ENCODE assay signal across 15 cellular contexts in the genomic region with DNA sequence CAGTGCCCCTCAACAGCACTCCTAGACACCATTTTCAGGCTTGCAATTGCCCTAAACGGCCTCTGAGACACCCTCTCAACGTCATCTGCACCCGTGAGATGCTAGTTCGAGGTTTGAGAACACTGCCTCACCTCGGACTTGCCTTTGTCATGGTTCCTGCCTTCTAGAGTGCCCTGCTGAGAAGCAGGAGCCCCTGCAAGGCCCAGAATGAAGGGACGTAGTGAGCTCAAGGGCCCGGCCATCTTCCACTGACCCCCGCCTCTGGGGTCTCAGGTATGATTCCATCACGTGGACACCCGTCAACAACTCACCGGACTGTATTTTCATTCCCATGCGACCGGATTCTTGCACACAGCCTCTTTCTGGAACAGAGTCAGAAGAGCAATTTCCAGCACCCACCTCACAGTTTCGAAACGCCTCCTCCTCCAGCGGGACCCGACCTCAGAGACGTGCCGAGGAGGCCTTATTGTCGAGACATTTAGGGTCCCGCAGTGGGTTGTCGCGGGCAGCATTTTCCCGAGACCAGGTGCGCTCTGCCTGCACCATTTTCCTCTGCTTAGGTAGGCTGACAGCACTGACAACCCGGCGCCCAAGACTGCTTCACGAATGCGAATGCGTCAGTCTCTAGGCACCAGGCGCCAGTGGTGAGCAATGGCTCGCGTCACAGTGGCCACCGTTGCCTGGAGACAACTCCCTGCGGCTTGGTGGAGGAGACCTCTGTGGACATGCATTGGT.
DNase-seq lines count a peak whose midpoint lies in the region; ATAC-seq and TF ChIP-seq lines count a peak whose summit lies in the region.
"Had no signal": no experiment of that assay in that cellular context is flagged by ENCODE, and none has a peak within 500 bp of the region (broad histone marks: within the 10 kb centered on the region; RNA-seq: fewer than 3 reads in every experiment).

No MANE protein-coding gene starts in this region.

- H3K9me3 ChIP-seq in right atrium auricular region (peaks cover 0 to 1% of the 10 kb centered on the region in 2 donors), SK-N-SH (no peaks in the 10 kb centered on the region), neuronal stem cell (replicated peaks in 1 of 2; ENCODE audit: control insufficient read depth in 2 of 2, insufficient read depth in 1 of 2, low read depth in 1 of 2, low read length in 2 of 2) (peaks cover 0 to 29% of the 10 kb centered on the region in 2 donors)

- no peak overlapping the region for H4K8ac ChIP-seq in neuronal stem cell (ENCODE audit: low read depth, low read length)

- ATAC-seq in Right ventricle myocardium superior (ENCODE audit: poor library complexity) (no peak), HG02840 (IDR thresholded peaks at IDR 0.05; ENCODE audit: low FRiP score, unreplicated experiment) (no peak)
- no peak for ATAC-seq in activated CD8-positive, alpha-beta memory T cell treated with anti-CD3 and anti-CD28 coated beads, Interleukin-2, amount 10 ng/mL, durations not matched to agents 7 days and 5 days
- ATAC-seq: HepG2 had no signal

- no peak overlapping the region for H2BK12ac ChIP-seq in neuronal stem cell (ENCODE audit: low read length)

- no peak overlapping the region for H2AK5ac ChIP-seq in neuronal stem cell (ENCODE audit: low read depth, low read length)

- H3K4me1 ChIP-seq in right atrium auricular region, result no peaks in the 10 kb centered on the region
- H3K4me1 ChIP-seq in SK-N-SH (ENCODE audit: control insufficient read depth in 1 of 2, insufficient read depth in 2 of 2, low read depth in 1 of 2, low read length in 1 of 2), result peaks cover 0 to 3% of the 10 kb centered on the region in 2 experiments; a peak in 1 of 4 replicates
- no peaks in the 10 kb centered on the region for H3K4me1 ChIP-seq in neuronal stem cell (ENCODE audit: control insufficient read depth in 2 of 2, insufficient read depth in 1 of 2, low read depth in 1 of 2, low read length in 2 of 2)
- H3K4me1 ChIP-seq: BLaER1 treated with 17β-estradiol and CSF1 and Interleukin-3, amounts not matched to agents 10 nM and 100 nM had no signal

- H2BK15ac ChIP-seq in neuronal stem cell (ENCODE audit: low read length), result no peak overlapping the region

- no peaks in the 10 kb centered on the region for H3K79me1 ChIP-seq in neuronal stem cell (ENCODE audit: low read depth, low read length)

- CTCF ChIA-PET in SK-N-SH (lab: Yijun Ruan, JAX), result interaction anchor here (1.0 to 2.8 kb wide), 3 partner anchors 7 to 28 kb away, joined by 3 to 25 read pairs (median 4); no protein-coding TSS in a partner anchor
- CTCF ChIA-PET in activated CD8-positive, alpha-beta memory T cell treated with anti-CD3 and anti-CD28 coated beads, Interleukin-2, amount 10 ng/mL, durations not matched to agents 7 days and 5 days (lab: Charles Lee), result no interaction called here

- no peak overlapping the region for H4K91ac ChIP-seq in neuronal stem cell (ENCODE audit: low read depth, low read length, poor library complexity)

- intact Hi-C loops in Right ventricle myocardium superior (cut with DNase I), result no loop called here

- no peaks in the 10 kb centered on the region for H3K27me3 ChIP-seq in right atrium auricular region
- H3K27me3 ChIP-seq in SK-N-SH (ENCODE audit: insufficient read depth), result no peaks in the 10 kb centered on the region
- H3K27me3 ChIP-seq in neuronal stem cell (ENCODE audit: control insufficient read depth in 3 of 3, insufficient read depth in 3 of 3, low read depth in 1 of 3, low read length in 3 of 3), result no peaks in the 10 kb centered on the region
- H3K27me3 ChIP-seq: BLaER1 treated with 17β-estradiol and CSF1 and Interleukin-3, amounts not matched to agents 10 nM and 100 nM had no signal

- H4K20me1 ChIP-seq in SK-N-SH (ENCODE audit: insufficient read depth), result no peaks in the 10 kb centered on the region
- H4K20me1 ChIP-seq: BLaER1 treated with 17β-estradiol and CSF1 and Interleukin-3, amounts not matched to agents 10 nM and 100 nM had no signal

- H3K27ac ChIP-seq in right atrium auricular region, result no peak overlapping the region
- H3K27ac ChIP-seq in SK-N-SH (ENCODE audit: low read depth in 2 of 2, low read length in 1 of 2), result no peak overlapping the region
- H3K27ac ChIP-seq in neuronal stem cell (replicated peaks; ENCODE audit: low read length), result no peak overlapping the region
- H3K27ac ChIP-seq: BLaER1 treated with 17β-estradiol and CSF1 and Interleukin-3, amounts not matched to agents 10 nM and 100 nM had no signal

- H3K27ac Mint-ChIP-seq in activated CD8-positive, alpha-beta memory T cell treated with anti-CD3 and anti-CD28 coated beads, Interleukin-2, amount 10 ng/mL, durations not matched to agents 7 days and 5 days, result no peak overlapping the region
- H3K27ac Mint-ChIP-seq: CD4-positive, CD25-positive, alpha-beta regulatory T cell; H9 had no signal

- H3K4me1 Mint-ChIP-seq in activated CD8-positive, alpha-beta memory T cell treated with anti-CD3 and anti-CD28 coated beads, Interleukin-2, amount 10 ng/mL, durations not matched to agents 7 days and 5 days, result no peaks in the 10 kb centered on the region
- H3K4me1 Mint-ChIP-seq: CD4-positive, CD25-positive, alpha-beta regulatory T cell; H9 had no signal

- H2BK5ac ChIP-seq in neuronal stem cell (ENCODE audit: low read length), result no peak overlapping the region

- H3K4me2 ChIP-seq in SK-N-SH (peak overlapping the region; percentile 68), neuronal stem cell (ENCODE audit: insufficient read depth, low read length, poor library complexity, severe bottlenecking) (no peak overlapping the region)
- H3K4me2 ChIP-seq: BLaER1 treated with 17β-estradiol and CSF1 and Interleukin-3, amounts not matched to agents 10 nM and 100 nM had no signal

- no peaks in the 10 kb centered on the region for H3K27me3 Mint-ChIP-seq in activated CD8-positive, alpha-beta memory T cell treated with anti-CD3 and anti-CD28 coated beads, Interleukin-2, amount 10 ng/mL, durations not matched to agents 7 days and 5 days
- H3K27me3 Mint-ChIP-seq: CD4-positive, CD25-positive, alpha-beta regulatory T cell had no signal

- H2AFZ ChIP-seq in SK-N-SH (ENCODE audit: low read depth) (peak overlapping the region; percentile 59; the same call in 1 of the 2 replicates), neuronal stem cell (ENCODE audit: low read length) (no peak overlapping the region)

- POLR2A ChIA-PET in SK-N-SH (lab: Yijun Ruan, JAX), result no interaction called here

- no peak overlapping the region for H3K9ac ChIP-seq in SK-N-SH
- no peak overlapping the region for H3K9ac ChIP-seq in neuronal stem cell (ENCODE audit: low read depth, low read length, poor library complexity)
- H3K9ac ChIP-seq: BLaER1 treated with 17β-estradiol and CSF1 and Interleukin-3, amounts not matched to agents 10 nM and 100 nM had no signal

- no peaks in the 10 kb centered on the region for H3K9me2 ChIP-seq in SK-N-SH

- no peak for TF ChIP-seq EP300 in SK-N-SH (IDR thresholded peaks at IDR 0.05; ENCODE audit: borderline replicate concordance in 1 of 2, low read depth in 1 of 2, low read length in 1 of 2)

- H3K14ac ChIP-seq in neuronal stem cell (ENCODE audit: low read length), result no peak overlapping the region

- TF ChIP-seq CTCF in right atrium auricular region (IDR thresholded peaks at IDR 0.05) (no peak), SK-N-SH (IDR thresholded peaks at IDR 0.05) (no peak)

- peaks cover 23% of the 10 kb centered on the region for H3K9me3 Mint-ChIP-seq in activated CD8-positive, alpha-beta memory T cell treated with anti-CD3 and anti-CD28 coated beads, Interleukin-2, amount 10 ng/mL, durations not matched to agents 7 days and 5 days (ENCODE audit: low read depth)

- H3K36me3 ChIP-seq in right atrium auricular region (no peaks in the 10 kb centered on the region), SK-N-SH (replicated peaks in 1 of 2; ENCODE audit: control insufficient read depth in 1 of 2, insufficient read depth in 2 of 2, low read length in 1 of 2) (no peaks in the 10 kb centered on the region), neuronal stem cell (replicated peaks in 1 of 2; ENCODE audit: control insufficient read depth in 2 of 2, insufficient read depth in 2 of 2, low read length in 2 of 2) (no peaks in the 10 kb centered on the region)
- H3K36me3 ChIP-seq: BLaER1 treated with 17β-estradiol and CSF1 and Interleukin-3, amounts not matched to agents 10 nM and 100 nM had no signal

- DNase-seq in right atrium auricular region (ENCODE audit: low spot score) (peak; percentile 55), Right ventricle myocardium superior (no peak), SK-N-SH (no peak), mesenteric fat pad (ENCODE audit: low spot score) (peak; percentile 85), neuronal stem cell (ENCODE audit: low spot score) (no peak)
- DNase-seq in activated CD8-positive, alpha-beta memory T cell treated with anti-CD3 and anti-CD28 coated beads, Interleukin-2, amount 10 ng/mL, durations not matched to agents 7 days and 5 days, result no peak
- DNase-seq: ACHN; CD4-positive, CD25-positive, alpha-beta regulatory T cell; DMS79; EL; GOT3; H9 had no signal

- 21% methylated on average over 28 of the region's 35 CpGs for WGBS in SK-N-SH (ENCODE audit: low lambda C conversion rate)
- WGBS in neuronal stem cell (ENCODE audit: extremely low coverage in 2 of 2, insufficient read length in 2 of 2, insufficient replicate concordance in 1 of 2), 2 donors, result no CpG with 5 or more reads among the region's 35 CpGs

- H3K36me3 Mint-ChIP-seq in activated CD8-positive, alpha-beta memory T cell treated with anti-CD3 and anti-CD28 coated beads, Interleukin-2, amount 10 ng/mL, durations not matched to agents 7 days and 5 days, result peaks cover 3% of the 10 kb centered on the region
- H3K36me3 Mint-ChIP-seq: CD4-positive, CD25-positive, alpha-beta regulatory T cell had no signal

- no peak overlapping the region for H3K4me3 ChIP-seq in right atrium auricular region
- peak overlapping the region; percentile 28 to 47; a peak in 2 of 4 replicates for H3K4me3 ChIP-seq in SK-N-SH (ENCODE audit: low read depth in 2 of 2, low read length in 1 of 2)
- H3K4me3 ChIP-seq in neuronal stem cell (ENCODE audit: low read length in 2 of 2), result no peak overlapping the region
- H3K4me3 ChIP-seq: BLaER1 treated with 17β-estradiol and CSF1 and Interleukin-3, amounts not matched to agents 10 nM and 100 nM had no signal

- no peak overlapping the region for H3K4ac ChIP-seq in neuronal stem cell (ENCODE audit: low read length)

- H2BK120ac ChIP-seq in neuronal stem cell (ENCODE audit: low read depth, low read length), result no peak overlapping the region

- no peak overlapping the region for H3K23ac ChIP-seq in neuronal stem cell (ENCODE audit: low read depth, low read length, poor library complexity)

- no peak for TF ChIP-seq RAD21 in SK-N-SH (IDR thresholded peaks at IDR 0.05; ENCODE audit: low read length)

- H3F3A ChIP-seq in SK-N-SH (replicated peaks; ENCODE audit: insufficient read depth), result no peaks in the 10 kb centered on the region

- no peak overlapping the region for H3K18ac ChIP-seq in neuronal stem cell (ENCODE audit: low read length)

- no peak overlapping the region for H3K4me3 Mint-ChIP-seq in activated CD8-positive, alpha-beta memory T cell treated with anti-CD3 and anti-CD28 coated beads, Interleukin-2, amount 10 ng/mL, durations not matched to agents 7 days and 5 days
- H3K4me3 Mint-ChIP-seq: CD4-positive, CD25-positive, alpha-beta regulatory T cell; H9 had no signal

- H3K79me2 ChIP-seq in SK-N-SH (ENCODE audit: insufficient read depth), result no peaks in the 10 kb centered on the region

Comparison
In these comparisons a context has a peak if more than half of its experiments do, and no peak if none do; other contexts are left out.
1. DNase-seq: peak in right atrium auricular region (single experiment) and mesenteric fat pad (single experiment); none in Right ventricle myocardium superior (single experiment), SK-N-SH (single experiment), neuronal stem cell (single experiment) and activated CD8-positive, alpha-beta memory T cell treated with anti-CD3 and anti-CD28 coated beads, Interleukin-2, amount 10 ng/mL, durations not matched to agents 7 days and 5 days (single experiment).
2. H3K4me3 ChIP-seq: peak in SK-N-SH (2 of 2); none in right atrium auricular region (0 of 2) and neuronal stem cell (0 of 2).